ENCODE assay signal across 2 cellular contexts in the genomic region with DNA sequence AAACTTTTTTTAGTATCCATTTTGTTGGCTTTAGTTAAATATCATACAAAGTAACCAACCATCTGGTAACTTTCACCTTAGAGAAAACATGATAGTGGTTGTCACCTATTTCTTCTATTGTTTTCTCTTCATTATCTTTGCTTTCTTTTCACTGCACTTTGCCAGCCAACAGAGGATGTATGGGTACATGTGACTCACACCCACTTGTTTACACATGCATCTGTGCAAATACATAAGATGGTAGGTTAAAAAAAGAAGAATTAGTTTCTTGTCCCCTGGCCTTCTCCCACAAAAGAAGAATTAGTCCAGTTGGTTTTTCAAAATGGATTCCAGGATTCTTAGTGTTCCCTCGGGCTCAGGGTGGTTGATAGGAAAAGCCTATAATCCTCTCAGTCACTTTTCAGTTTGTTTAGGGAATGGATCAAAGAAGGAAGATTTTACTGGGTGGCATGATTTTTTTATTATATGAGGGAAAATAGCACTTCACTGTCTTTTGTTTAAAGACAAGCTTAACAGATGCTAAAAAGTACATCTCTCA.
TF ChIP-seq lines count a peak whose summit lies in the region.

No MANE protein-coding gene starts in this region.

TF ChIP-seq in IMR-90, 13 proteins besides CTCF, POLR2A, EP300 and RAD21 (continued from another document):
- no peak for TF ChIP-seq BHLHE40 (IDR thresholded peaks at IDR 0.05; ENCODE audit: low read depth, low read length)
- no peak for TF ChIP-seq NFE2L2 (IDR thresholded peaks at IDR 0.05; ENCODE audit: low read depth, low read length)
- TF ChIP-seq RFX5 (IDR thresholded peaks at IDR 0.05; ENCODE audit: low read depth, low read length) = no peak
- no peak for TF ChIP-seq FOS (IDR thresholded peaks at IDR 0.05; ENCODE audit: low read depth, low read length)
- TF ChIP-seq, protein P1, sequence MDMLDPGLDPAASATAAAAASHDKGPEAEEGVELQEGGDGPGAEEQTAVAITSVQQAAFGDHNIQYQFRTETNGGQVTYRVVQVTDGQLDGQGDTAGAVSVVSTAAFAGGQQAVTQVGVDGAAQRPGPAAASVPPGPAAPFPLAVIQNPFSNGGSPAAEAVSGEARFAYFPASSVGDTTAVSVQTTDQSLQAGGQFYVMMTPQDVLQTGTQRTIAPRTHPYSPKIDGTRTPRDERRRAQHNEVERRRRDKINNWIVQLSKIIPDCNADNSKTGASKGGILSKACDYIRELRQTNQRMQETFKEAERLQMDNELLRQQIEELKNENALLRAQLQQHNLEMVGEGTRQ (IDR thresholded peaks at IDR 0.05; ENCODE audit: low read depth, low read length) = no peak
- TF ChIP-seq MXI1 (IDR thresholded peaks at IDR 0.05; ENCODE audit: borderline replicate concordance, low read depth, low read length) = no peak
- no peak for TF ChIP-seq CEBPB (IDR thresholded peaks at IDR 0.05; ENCODE audit: low read depth, low read length)
- TF ChIP-seq SMC3 (IDR thresholded peaks at IDR 0.05; ENCODE audit: low read depth, low read length) = no peak
- TF ChIP-seq, protein P2, sequence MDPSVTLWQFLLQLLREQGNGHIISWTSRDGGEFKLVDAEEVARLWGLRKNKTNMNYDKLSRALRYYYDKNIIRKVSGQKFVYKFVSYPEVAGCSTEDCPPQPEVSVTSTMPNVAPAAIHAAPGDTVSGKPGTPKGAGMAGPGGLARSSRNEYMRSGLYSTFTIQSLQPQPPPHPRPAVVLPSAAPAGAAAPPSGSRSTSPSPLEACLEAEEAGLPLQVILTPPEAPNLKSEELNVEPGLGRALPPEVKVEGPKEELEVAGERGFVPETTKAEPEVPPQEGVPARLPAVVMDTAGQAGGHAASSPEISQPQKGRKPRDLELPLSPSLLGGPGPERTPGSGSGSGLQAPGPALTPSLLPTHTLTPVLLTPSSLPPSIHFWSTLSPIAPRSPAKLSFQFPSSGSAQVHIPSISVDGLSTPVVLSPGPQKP (IDR thresholded peaks at IDR 0.05; ENCODE audit: borderline replicate concordance, low read depth, low read length) = no peak
- no peak for TF ChIP-seq CHD1 (IDR thresholded peaks at IDR 0.05; ENCODE audit: low read depth, low read length)
- no peak for TF ChIP-seq RCOR1 (IDR thresholded peaks at IDR 0.05; ENCODE audit: insufficient replicate concordance, low read length)

TF ChIP-seq in GM12891, 5 proteins besides CTCF, POLR2A, EP300 and RAD21 (continued from another document):
- no peak for TF ChIP-seq POLR2AphosphoS5 (IDR thresholded peaks at IDR 0.05; ENCODE audit: low read depth, low read length)
- TF ChIP-seq TAF1 (IDR thresholded peaks at IDR 0.05; ENCODE audit: low read depth, low read length) = no peak
